ENCODE assay signal across 8 cellular contexts in genomic region chr20:47272893-47273590, GRCh38.
DNase-seq lines count a peak whose midpoint lies in the region; ATAC-seq, FAIRE-seq and TF ChIP-seq lines count a peak whose summit lies in the region.

No MANE protein-coding gene starts in this region.

- peaks cover 23% of the 10 kb centered on the region for H3K4me1 ChIP-seq in HepG2 (ENCODE audit: insufficient read depth, low read length)

- H3K9ac ChIP-seq in HepG2 (ENCODE audit: insufficient read depth, low read depth, low read length): no peak overlapping the region

- POLR2A ChIA-PET in HepG2 (lab: Yijun Ruan, JAX): interaction anchor here (1.2 to 6.8 kb wide), 5 partner anchors 75 to 111 kb away, joined by 3 to 76 read pairs (median 3); partner anchors contain the start of gene ZMYND8

- H3K4me2 ChIP-seq in HepG2 (ENCODE audit: low read depth, low read length): no peak overlapping the region

- peaks cover 54% of the 10 kb centered on the region for H3K79me2 ChIP-seq in HepG2 (ENCODE audit: insufficient read depth, low read length)

- FAIRE-seq in HepG2 (lab: Jason Lieb, UNC): peak; percentile 70

- in situ Hi-C loops in HepG2 (cut with HindIII; ENCODE audit: extremely low pct_ligation_motif_present, low pct_unique_long_range_greater_than_20kb): loop anchor here (10.0 kb wide), 1 partner anchor 112 kb away; no protein-coding TSS in a partner anchor

- H3K27ac ChIP-seq in 22Rv1 (no peak overlapping the region), HepG2 (ENCODE audit: extremely low read length, insufficient read depth, low read length) (no peak overlapping the region)

- TF ChIP-seq CTCF in 22Rv1 (IDR thresholded peaks at IDR 0.05) (peak; percentile 91), GM10266 (IDR thresholded peaks at IDR 0.05; ENCODE audit: control insufficient read depth, insufficient read depth, low read depth, missing control alignments) (peak; percentile 87), HepG2 (CRISPR knock-in tag; IDR thresholded peaks at IDR 0.05) (peak; percentile 91)

- H3K36me3 ChIP-seq in HepG2 (replicated peaks in 1 of 2; ENCODE audit: control insufficient read depth in 1 of 2, insufficient read depth in 2 of 2, low read length in 2 of 2): peaks cover 43 to 75% of the 10 kb centered on the region in 2 experiments

- CTCF ChIA-PET in HepG2 (lab: Yijun Ruan, JAX; ENCODE audit: low intra/inter-chr PET ratio, low total read pairs): interaction anchor here (1.1 to 4.5 kb wide), 3 partner anchors 77 to 348 kb away, joined by 3 to 202 read pairs (median 9); no protein-coding TSS in a partner anchor

- peaks cover 54% of the 10 kb centered on the region for H4K20me1 ChIP-seq in HepG2 (ENCODE audit: insufficient read depth, low read length)

- H3K27me3 ChIP-seq in HepG2 (ENCODE audit: control insufficient read depth in 1 of 2, insufficient read depth in 2 of 2, low read length in 2 of 2): no peaks in the 10 kb centered on the region

- H3K9me3 Mint-ChIP-seq in T-helper 2 cell treated with Interferon-gamma antibody and Interleukin-4, amounts not matched to agents 5 μg/mL and 100 μg/mL, for 36 hours: no peaks in the 10 kb centered on the region

- H3K27me3 Mint-ChIP-seq in T-helper 2 cell treated with Interferon-gamma antibody and Interleukin-4, amounts not matched to agents 5 μg/mL and 100 μg/mL, for 36 hours (ENCODE audit: low read depth): no peaks in the 10 kb centered on the region

- no peak overlapping the region for H3K4me3 Mint-ChIP-seq in T-helper 2 cell treated with Interferon-gamma antibody and Interleukin-4, amounts not matched to agents 5 μg/mL and 100 μg/mL, for 36 hours

- peaks cover 35% of the 10 kb centered on the region for H3K36me3 Mint-ChIP-seq in T-helper 2 cell treated with Interferon-gamma antibody and Interleukin-4, amounts not matched to agents 5 μg/mL and 100 μg/mL, for 36 hours (ENCODE audit: low read depth)

- no peak overlapping the region for H3K4me3 ChIP-seq in HepG2 (replicated peaks in 1 of 3; ENCODE audit: insufficient read depth in 1 of 3, low read depth in 2 of 3, low read length in 3 of 3)

- peak; percentile 63 for ATAC-seq in HepG2
- no peak for ATAC-seq in GM18873 (IDR thresholded peaks at IDR 0.05; ENCODE audit: low FRiP score, unreplicated experiment)

- 94% methylated on average over 8 of the region's 8 CpGs for WGBS in HepG2 (ENCODE audit: low lambda C conversion rate)

- intact Hi-C loops in HepG2 (cut with micrococcal nuclease; ENCODE audit: unreplicated experiment): loop anchor here (1.0 to 5.0 kb wide), 5 partner anchors 41 to 348 kb away; no protein-coding TSS in a partner anchor

- BruUV-seq in HepG2 (replicated peaks; lab: Mats Ljungman, UMichigan): no TSS peak

- H2AFZ ChIP-seq in HepG2 (ENCODE audit: low read length): no peak overlapping the region

- H3K27ac Mint-ChIP-seq in T-helper 2 cell treated with Interferon-gamma antibody and Interleukin-4, amounts not matched to agents 5 μg/mL and 100 μg/mL, for 36 hours: peak overlapping the region; percentile 7

- TF ChIP-seq RAD21 in HepG2 (CRISPR knock-in tag; IDR thresholded peaks at IDR 0.05): peak; percentile 86

- H3K4me1 Mint-ChIP-seq in T-helper 2 cell treated with Interferon-gamma antibody and Interleukin-4, amounts not matched to agents 5 μg/mL and 100 μg/mL, for 36 hours (ENCODE audit: low read depth): peaks cover 32% of the 10 kb centered on the region

- DNase-seq in GM10266 (ENCODE audit: extremely low spot score) (peak; percentile 51), NCI-H1417 treated with DMSO at 0.1 percent for 48 hours (lab: John Stamatoyannopoulos, UW) (peak; percentile 40), cerebellar cortex (ENCODE audit: low spot score) (peak; percentile 85), HepG2 (ENCODE audit: low spot score) (peak; percentile 78)
- peak; percentile 55 for DNase-seq in T-helper 2 cell treated with Interferon-gamma antibody and Interleukin-4, amounts not matched to agents 5 μg/mL and 100 μg/mL, for 36 hours (ENCODE audit: low spot score)
- DNase-seq in stimulated activated CD4-positive, alpha-beta T cell treated with anti-CD3 and anti-CD28 coated beads, TNF-alpha, amount 100 ng/mL, for 48 hours (ENCODE audit: low read depth in 3 of 3): peak in 2 of 3 donors; percentile 35 to 64

- no peaks in the 10 kb centered on the region for H3K9me3 ChIP-seq in HepG2 (ENCODE audit: low read length)

- TF ChIP-seq POLR2A in HepG2 (IDR thresholded peaks at IDR 0.05; ENCODE audit: insufficient read depth in 1 of 2, low read depth in 2 of 2, low read length in 2 of 2): no peak

- TF ChIP-seq EP300 in HepG2 (IDR thresholded peaks at IDR 0.05; ENCODE audit: low read depth in 2 of 2, low read length in 2 of 2): no peak
- TF ChIP-seq EP300 in HepG2 (CRISPR knock-in tag; IDR thresholded peaks at IDR 0.05; ENCODE audit: borderline replicate concordance): no peak

TF ChIP-seq in HepG2, 621 proteins besides CTCF, POLR2A, EP300 and RAD21 (continues in another document):
- TF ChIP-seq ZNF567 (CRISPR knock-in tag; IDR thresholded peaks at IDR 0.05; ENCODE audit: borderline replicate concordance): no peak
- TF ChIP-seq CC2D1A (CRISPR knock-in tag; IDR thresholded peaks at IDR 0.05): no peak
- no peak for TF ChIP-seq ZNF543 (CRISPR knock-in tag; IDR thresholded peaks at IDR 0.05)
- 0 out of 2 replicates have a peak, but pooled peaks have one; percentile 39 for TF ChIP-seq NFATC3 (CRISPR knock-in tag; IDR thresholded peaks at IDR 0.05)
- no peak for TF ChIP-seq ZBTB14 (CRISPR knock-in tag; IDR thresholded peaks at IDR 0.05)
- 0 out of 2 replicates have a peak, but pooled peaks have one; percentile 47 for TF ChIP-seq FUBP1 (CRISPR knock-in tag; IDR thresholded peaks at IDR 0.05; ENCODE audit: borderline replicate concordance)
- peak; percentile 98 for TF ChIP-seq SMC3 (IDR thresholded peaks at IDR 0.05; ENCODE audit: low read length)
- TF ChIP-seq SSRP1 (CRISPR knock-in tag; IDR thresholded peaks at IDR 0.05): peak; percentile 62; the same call in 1 of the 2 replicates
- TF ChIP-seq MIXL1 (CRISPR knock-in tag; IDR thresholded peaks at IDR 0.05): 0 out of 2 replicates have a peak, but pooled peaks have one; percentile 34
- no peak for TF ChIP-seq ZBTB4 (CRISPR knock-in tag; IDR thresholded peaks at IDR 0.05; ENCODE audit: borderline replicate concordance)
- TF ChIP-seq STAG1 (CRISPR knock-in tag; IDR thresholded peaks at IDR 0.05): peak; percentile 96
- no peak for TF ChIP-seq EEA1 (CRISPR knock-in tag; IDR thresholded peaks at IDR 0.05; ENCODE audit: borderline replicate concordance)
- TF ChIP-seq CHD4 (IDR thresholded peaks at IDR 0.05; ENCODE audit: borderline replicate concordance, low read length): no peak
- no peak for TF ChIP-seq RBFOX2 (IDR thresholded peaks at IDR 0.05; ENCODE audit: low read depth, low read length)
